11 cellular contexts compared by ENCODE assay signal in the genomic region with DNA sequence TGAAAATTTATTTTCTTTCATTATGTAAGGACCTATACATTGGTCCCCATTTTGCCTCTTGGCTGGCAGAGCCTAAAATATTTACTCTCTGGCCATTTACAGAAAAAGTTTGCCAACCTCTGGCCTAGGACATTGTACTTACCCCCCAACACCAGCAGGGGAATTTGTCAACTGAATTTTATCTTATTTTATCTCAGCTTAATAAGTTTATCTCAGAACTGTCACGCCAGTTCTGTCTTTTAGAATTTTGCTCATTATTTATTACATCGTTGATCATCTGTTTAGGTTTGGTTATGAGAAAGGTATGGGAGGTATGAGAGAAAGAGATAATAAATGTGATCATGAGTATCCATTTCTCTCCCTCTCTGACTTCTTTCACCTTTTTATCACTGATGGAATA. TPM values are rescaled to one million over a fixed set of nuclear protein-coding genes. Genes with fewer than 3 reads are reported as not detected.
DNase-seq lines count a peak whose midpoint lies in the region; ATAC-seq and TF ChIP-seq lines count a peak whose summit lies in the region.
"Had no signal": no experiment of that assay in that cellular context is flagged by ENCODE, and none has a peak within 500 bp of the region (broad histone marks: within the 10 kb centered on the region; RNA-seq: fewer than 3 reads in every experiment).

No MANE protein-coding gene starts in this region.

- DNase-seq in GM23248 (peak; percentile 28), body of pancreas (no peak), nephron progenitor cell (no peak), NK-92 (lab: John Stamatoyannopoulos, UW; ENCODE audit: unreplicated experiment) (no peak), T-helper 1 cell (no peak)
- no peak for DNase-seq in stimulated activated CD4-positive, alpha-beta T cell treated with anti-CD3 and anti-CD28 coated beads, Interleukin-4, amount 100 ng/mL, for 4 hours
- DNase-seq: aorta, mucosa of descending colon, NCI-H1436 had no signal

- H3K36me3 ChIP-seq in GM23248 (ENCODE audit: low read depth) (peaks cover 93% of the 10 kb centered on the region), body of pancreas (replicated peaks in 1 of 2; ENCODE audit: insufficient read depth in 1 of 2, low read depth in 2 of 2) (peaks cover 0 to 46% of the 10 kb centered on the region in 2 donors)

- H3K9ac ChIP-seq in GM23248 = no peak overlapping the region

- H3K9me3 Mint-ChIP-seq in nephron progenitor cell = no peaks in the 10 kb centered on the region

- peak overlapping the region; percentile 32 for H3K27ac Mint-ChIP-seq in nephron progenitor cell

- peaks cover 7% of the 10 kb centered on the region for H3K4me1 Mint-ChIP-seq in nephron progenitor cell

- H3K4me3 Mint-ChIP-seq in nephron progenitor cell = no peak overlapping the region

- intact Hi-C loops in body of pancreas (cut with DNase I) = no loop called here

- H3K9me3 ChIP-seq in GM23248 (ENCODE audit: low read depth) (no peaks in the 10 kb centered on the region), body of pancreas (no peaks in the 10 kb centered on the region)
- H3K9me3 ChIP-seq: mucosa of descending colon had no signal

- peaks cover 97% of the 10 kb centered on the region for H3K79me2 ChIP-seq in GM23248 (ENCODE audit: insufficient read depth)

- H3K4me2 ChIP-seq in GM23248 (ENCODE audit: unreplicated experiment) = no peak overlapping the region

- ATAC-seq in body of pancreas (no peak), HG03039 (IDR thresholded peaks at IDR 0.05; ENCODE audit: unreplicated experiment) (no peak)

- peaks cover 88% of the 10 kb centered on the region for H3K36me3 Mint-ChIP-seq in nephron progenitor cell (ENCODE audit: low read depth)

- H3K27ac ChIP-seq in C4-2B (no peak overlapping the region), GM23248 (no peak overlapping the region), body of pancreas (peak overlapping the region in 1 of 4 donors; percentile 25)

- peak; percentile 39; the same call in 1 of the 2 replicates for TF ChIP-seq CTCF in C4-2B (conservative IDR thresholded peaks at IDR 0.05)
- peak in 4 of 7 experiments; percentile 12 to 23 (median 20) for TF ChIP-seq CTCF in body of pancreas (IDR thresholded peaks at IDR 0.05)
- TF ChIP-seq CTCF in nephron progenitor cell (IDR thresholded peaks at IDR 0.05) = peak; percentile 32

- no peaks in the 10 kb centered on the region for H3K27me3 ChIP-seq in GM23248 (replicated peaks; ENCODE audit: insufficient read depth)
- H3K27me3 ChIP-seq in body of pancreas = no peaks in the 10 kb centered on the region

- no peak overlapping the region for H3K4me3 ChIP-seq in GM23248
- H3K4me3 ChIP-seq in body of pancreas = no peak overlapping the region
- H3K4me3 ChIP-seq: mucosa of descending colon had no signal

- no peaks in the 10 kb centered on the region for H4K20me1 ChIP-seq in GM23248 (ENCODE audit: insufficient read depth)

- H2AFZ ChIP-seq in GM23248 = no peak overlapping the region

- in situ Hi-C loops in GM23248 (cut with MboI) = no loop called here

- peaks cover 83% of the 10 kb centered on the region for H3F3A ChIP-seq in GM23248 (ENCODE audit: insufficient read depth)

- 93 to 96% methylated on average over 2 of the region's 2 CpGs for WGBS in GM23248 (ENCODE audit: low coverage in 1 of 2, low lambda C conversion rate in 2 of 2, missing lambda C conversion rate in 2 of 2), 2 experiments
- WGBS in body of pancreas, 2 donors = 30 to 39% methylated on average over 2 of the region's 2 CpGs

- H3K27me3 Mint-ChIP-seq in nephron progenitor cell (ENCODE audit: low read depth, poor library complexity) = no peaks in the 10 kb centered on the region

- H3K9me2 ChIP-seq in GM23248 (ENCODE audit: insufficient read depth) = no peaks in the 10 kb centered on the region

- TF ChIP-seq POLR2A in body of pancreas (IDR thresholded peaks at IDR 0.05) = no peak

- no peaks in the 10 kb centered on the region; the same call in 1 of the 2 replicates for H3K4me1 ChIP-seq in GM23248 (ENCODE audit: insufficient read depth)
- peaks cover 27% of the 10 kb centered on the region for H3K4me1 ChIP-seq in body of pancreas

RNA-seq across cellular contexts. Expression of gene CHD2, which starts 38.3 kb away (rescaled TPM):
- total RNA-seq in GM23248 (2014; rRNA removed; shearing (Covaris generic)) = 39.0 and 54.4 TPM in 2 replicates
- polyA plus RNA-seq in GM23248 (2016; fragmentation: Nextera tagmentation; extraction: Ambion mirVana) = 36.5 and 37.0 TPM in 2 replicates
- 10 to 100 TPM; 63.9 to 70.0 TPM for total RNA-seq in body of pancreas
